ENCODE assay signal across 1 cellular context in genomic region chr7:128915841-128916642, GRCh38.
TF ChIP-seq lines count a peak whose summit lies in the region.

No MANE protein-coding gene starts in this region.

TF ChIP-seq in endothelial cell of umbilical vein, 7 proteins besides CTCF, POLR2A, EP300 and RAD21:
- TF ChIP-seq POLR2AphosphoS5 (IDR thresholded peaks at IDR 0.05; ENCODE audit: insufficient read depth, low read depth, low read length) (no peak), GATA2 (IDR thresholded peaks at IDR 0.05; ENCODE audit: insufficient read depth, insufficient read length, low read depth, low read length) (no peak), EZH2 (IDR thresholded peaks at IDR 0.05; ENCODE audit: borderline replicate concordance, low read depth, low read length, severe bottlenecking) (peak; percentile 89), FOS (IDR thresholded peaks at IDR 0.05; ENCODE audit: borderline replicate concordance, insufficient read depth, low read length) (no peak)
TF ChIP-seq in endothelial cell of umbilical vein: peak in this region for 1.
